Comparison of ENCODE assay signal across 1 cellular context in the genomic region with DNA sequence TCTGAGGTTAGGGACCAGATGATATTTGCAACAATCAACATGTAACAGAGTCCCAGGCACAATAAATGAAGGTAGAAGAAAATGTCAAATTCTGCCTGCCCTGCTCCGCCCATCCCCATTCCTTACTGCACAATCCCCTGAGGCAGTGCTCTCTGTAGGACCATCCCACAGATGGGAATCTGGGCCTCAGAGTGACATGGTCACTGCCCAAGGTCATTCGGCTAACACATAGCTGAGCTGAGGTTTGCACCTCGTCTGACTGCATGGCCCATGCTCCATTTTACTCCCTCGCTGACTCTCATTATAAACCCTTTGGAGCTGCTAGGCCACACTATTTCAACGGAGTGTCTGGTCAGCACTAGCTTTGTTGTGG.
TF ChIP-seq lines count a peak whose summit lies in the region.

No MANE protein-coding gene starts in this region.

TF ChIP-seq in HepG2, 621 proteins besides CTCF, POLR2A, EP300 and RAD21 (continues in another document):
- TF ChIP-seq, protein P1, sequence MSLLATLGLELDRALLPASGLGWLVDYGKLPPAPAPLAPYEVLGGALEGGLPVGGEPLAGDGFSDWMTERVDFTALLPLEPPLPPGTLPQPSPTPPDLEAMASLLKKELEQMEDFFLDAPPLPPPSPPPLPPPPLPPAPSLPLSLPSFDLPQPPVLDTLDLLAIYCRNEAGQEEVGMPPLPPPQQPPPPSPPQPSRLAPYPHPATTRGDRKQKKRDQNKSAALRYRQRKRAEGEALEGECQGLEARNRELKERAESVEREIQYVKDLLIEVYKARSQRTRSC (CRISPR knock-in tag; IDR thresholded peaks at IDR 0.05; ENCODE audit: low read depth): no peak
- TF ChIP-seq CREB1 (IDR thresholded peaks at IDR 0.05) (no peak), CREB1 (CRISPR knock-in tag; IDR thresholded peaks at IDR 0.05) (no peak), ZNF256 (CRISPR knock-in tag; conservative IDR thresholded peaks at IDR 0.05) (0 out of 2 replicates have a peak, but pooled peaks have one; percentile 4), PAF1 (CRISPR knock-in tag; IDR thresholded peaks at IDR 0.05) (no peak), NRL (CRISPR knock-in tag; IDR thresholded peaks at IDR 0.05; ENCODE audit: borderline replicate concordance) (0 out of 2 replicates have a peak, but pooled peaks have one; percentile 30), NPAS2 (CRISPR knock-in tag; IDR thresholded peaks at IDR 0.05; ENCODE audit: borderline replicate concordance) (no peak), ZSCAN25 (CRISPR knock-in tag; IDR thresholded peaks at IDR 0.05) (no peak), PHF20 (CRISPR knock-in tag; IDR thresholded peaks at IDR 0.05) (0 out of 2 replicates have a peak, but pooled peaks have one; percentile 4), ZFP37 (CRISPR knock-in tag; IDR thresholded peaks at IDR 0.05; ENCODE audit: borderline replicate concordance) (no peak), ZNF782 (CRISPR knock-in tag; IDR thresholded peaks at IDR 0.05; ENCODE audit: borderline replicate concordance) (no peak), FOSL2 (CRISPR knock-in tag; IDR thresholded peaks at IDR 0.05) (no peak), HDAC1 (CRISPR knock-in tag; IDR thresholded peaks at IDR 0.05) (no peak), ZNF263 (CRISPR knock-in tag; IDR thresholded peaks at IDR 0.05) (0 out of 2 replicates have a peak, but pooled peaks have one; percentile 5), ZNF879 (CRISPR knock-in tag; IDR thresholded peaks at IDR 0.05) (0 out of 2 replicates have a peak, but pooled peaks have one; percentile 9), MEIS2 (CRISPR knock-in tag; IDR thresholded peaks at IDR 0.05) (0 out of 2 replicates have a peak, but pooled peaks have one; percentile 51), ZFP90 (CRISPR knock-in tag; IDR thresholded peaks at IDR 0.05; ENCODE audit: borderline replicate concordance) (0 out of 2 replicates have a peak, but pooled peaks have one; percentile 19), ZNF264 (CRISPR knock-in tag; IDR thresholded peaks at IDR 0.05) (peak; percentile 32; the same call in 1 of the 2 replicates), ZNF724P (CRISPR knock-in tag; IDR thresholded peaks at IDR 0.05; ENCODE audit: borderline replicate concordance) (0 out of 2 replicates have a peak, but pooled peaks have one; percentile 6), ZFY (CRISPR knock-in tag; IDR thresholded peaks at IDR 0.05) (0 out of 2 replicates have a peak, but pooled peaks have one; percentile 40), HOXA3 (CRISPR knock-in tag; IDR thresholded peaks at IDR 0.05) (0 out of 2 replicates have a peak, but pooled peaks have one; percentile 9), SRF (IDR thresholded peaks at IDR 0.05; ENCODE audit: low read depth, low read length) (no peak), RAD51 (IDR thresholded peaks at IDR 0.05; ENCODE audit: borderline replicate concordance) (0 out of 2 replicates have a peak, but pooled peaks have one; percentile 1), RFXANK (CRISPR knock-in tag; IDR thresholded peaks at IDR 0.05) (no peak), ZNF629 (CRISPR knock-in tag; conservative IDR thresholded peaks at IDR 0.05) (peak; percentile 12; the same call in 1 of the 2 replicates), ATF7-NPFF (CRISPR knock-in tag; IDR thresholded peaks at IDR 0.05; ENCODE audit: low read depth) (0 out of 2 replicates have a peak, but pooled peaks have one; percentile 34), ZNF891 (CRISPR knock-in tag; IDR thresholded peaks at IDR 0.05) (0 out of 2 replicates have a peak, but pooled peaks have one; percentile 42), ISX (CRISPR knock-in tag; conservative IDR thresholded peaks at IDR 0.05) (0 out of 2 replicates have a peak, but pooled peaks have one; percentile 6), KMT2B (CRISPR knock-in tag; IDR thresholded peaks at IDR 0.05) (no peak)
- TF ChIP-seq, protein P2, sequence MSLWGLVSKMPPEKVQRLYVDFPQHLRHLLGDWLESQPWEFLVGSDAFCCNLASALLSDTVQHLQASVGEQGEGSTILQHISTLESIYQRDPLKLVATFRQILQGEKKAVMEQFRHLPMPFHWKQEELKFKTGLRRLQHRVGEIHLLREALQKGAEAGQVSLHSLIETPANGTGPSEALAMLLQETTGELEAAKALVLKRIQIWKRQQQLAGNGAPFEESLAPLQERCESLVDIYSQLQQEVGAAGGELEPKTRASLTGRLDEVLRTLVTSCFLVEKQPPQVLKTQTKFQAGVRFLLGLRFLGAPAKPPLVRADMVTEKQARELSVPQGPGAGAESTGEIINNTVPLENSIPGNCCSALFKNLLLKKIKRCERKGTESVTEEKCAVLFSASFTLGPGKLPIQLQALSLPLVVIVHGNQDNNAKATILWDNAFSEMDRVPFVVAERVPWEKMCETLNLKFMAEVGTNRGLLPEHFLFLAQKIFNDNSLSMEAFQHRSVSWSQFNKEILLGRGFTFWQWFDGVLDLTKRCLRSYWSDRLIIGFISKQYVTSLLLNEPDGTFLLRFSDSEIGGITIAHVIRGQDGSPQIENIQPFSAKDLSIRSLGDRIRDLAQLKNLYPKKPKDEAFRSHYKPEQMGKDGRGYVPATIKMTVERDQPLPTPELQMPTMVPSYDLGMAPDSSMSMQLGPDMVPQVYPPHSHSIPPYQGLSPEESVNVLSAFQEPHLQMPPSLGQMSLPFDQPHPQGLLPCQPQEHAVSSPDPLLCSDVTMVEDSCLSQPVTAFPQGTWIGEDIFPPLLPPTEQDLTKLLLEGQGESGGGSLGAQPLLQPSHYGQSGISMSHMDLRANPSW (CRISPR knock-in tag; IDR thresholded peaks at IDR 0.05; ENCODE audit: borderline replicate concordance): 0 out of 2 replicates have a peak, but pooled peaks have one; percentile 37
- TF ChIP-seq, protein P3, sequence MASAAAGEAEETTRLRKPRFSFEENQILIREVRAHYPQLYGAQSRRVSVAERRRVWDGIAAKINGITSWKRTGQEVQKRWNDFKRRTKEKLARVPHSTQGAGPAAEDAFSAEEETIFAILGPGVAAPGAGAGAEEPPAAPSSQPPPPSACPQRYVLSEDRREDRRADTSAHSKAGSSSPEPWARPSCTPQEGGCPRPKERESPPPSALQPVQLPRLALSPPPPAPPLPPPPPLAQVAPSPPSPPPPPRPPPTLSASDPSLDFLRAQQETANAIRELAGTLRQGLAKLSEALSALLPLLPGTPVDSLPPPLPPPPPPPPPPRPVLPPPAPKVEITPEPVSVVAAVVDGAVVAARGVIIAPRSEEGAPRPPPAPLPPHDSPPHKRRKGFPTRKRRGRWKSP (CRISPR knock-in tag; IDR thresholded peaks at IDR 0.05): no peak
- TF ChIP-seq, protein P4, sequence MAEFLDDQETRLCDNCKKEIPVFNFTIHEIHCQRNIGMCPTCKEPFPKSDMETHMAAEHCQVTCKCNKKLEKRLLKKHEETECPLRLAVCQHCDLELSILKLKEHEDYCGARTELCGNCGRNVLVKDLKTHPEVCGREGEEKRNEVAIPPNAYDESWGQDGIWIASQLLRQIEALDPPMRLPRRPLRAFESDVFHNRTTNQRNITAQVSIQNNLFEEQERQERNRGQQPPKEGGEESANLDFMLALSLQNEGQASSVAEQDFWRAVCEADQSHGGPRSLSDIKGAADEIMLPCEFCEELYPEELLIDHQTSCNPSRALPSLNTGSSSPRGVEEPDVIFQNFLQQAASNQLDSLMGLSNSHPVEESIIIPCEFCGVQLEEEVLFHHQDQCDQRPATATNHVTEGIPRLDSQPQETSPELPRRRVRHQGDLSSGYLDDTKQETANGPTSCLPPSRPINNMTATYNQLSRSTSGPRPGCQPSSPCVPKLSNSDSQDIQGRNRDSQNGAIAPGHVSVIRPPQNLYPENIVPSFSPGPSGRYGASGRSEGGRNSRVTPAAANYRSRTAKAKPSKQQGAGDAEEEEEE (CRISPR knock-in tag; IDR thresholded peaks at IDR 0.05; ENCODE audit: borderline replicate concordance): no peak
- TF ChIP-seq, protein P5, sequence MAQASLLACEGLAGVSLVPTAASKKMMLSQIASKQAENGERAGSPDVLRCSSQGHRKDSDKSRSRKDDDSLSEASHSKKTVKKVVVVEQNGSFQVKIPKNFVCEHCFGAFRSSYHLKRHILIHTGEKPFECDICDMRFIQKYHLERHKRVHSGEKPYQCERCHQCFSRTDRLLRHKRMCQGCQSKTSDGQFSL (CRISPR knock-in tag; IDR thresholded peaks at IDR 0.05): 0 out of 2 replicates have a peak, but pooled peaks have one; percentile 46
- TF ChIP-seq, protein P6, sequence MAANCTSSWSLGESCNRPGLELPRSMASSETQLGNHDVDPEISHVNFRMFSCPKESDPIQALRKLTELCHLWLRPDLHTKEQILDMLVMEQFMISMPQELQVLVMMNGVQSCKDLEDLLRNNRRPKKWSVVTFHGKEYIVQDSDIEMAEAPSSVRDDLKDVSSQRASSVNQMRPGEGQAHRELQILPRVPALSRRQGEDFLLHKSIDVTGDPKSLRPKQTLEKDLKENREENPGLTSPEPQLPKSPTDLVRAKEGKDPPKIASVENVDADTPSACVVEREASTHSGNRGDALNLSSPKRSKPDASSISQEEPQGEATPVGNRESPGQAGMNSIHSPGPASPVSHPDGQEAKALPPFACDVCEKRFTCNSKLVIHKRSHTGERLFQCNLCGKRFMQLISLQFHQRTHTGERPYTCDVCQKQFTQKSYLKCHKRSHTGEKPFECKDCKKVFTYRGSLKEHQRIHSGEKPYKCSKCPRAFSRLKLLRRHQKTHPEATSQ (CRISPR knock-in tag; IDR thresholded peaks at IDR 0.05; ENCODE audit: borderline replicate concordance): no peak
- TF ChIP-seq, protein P7, sequence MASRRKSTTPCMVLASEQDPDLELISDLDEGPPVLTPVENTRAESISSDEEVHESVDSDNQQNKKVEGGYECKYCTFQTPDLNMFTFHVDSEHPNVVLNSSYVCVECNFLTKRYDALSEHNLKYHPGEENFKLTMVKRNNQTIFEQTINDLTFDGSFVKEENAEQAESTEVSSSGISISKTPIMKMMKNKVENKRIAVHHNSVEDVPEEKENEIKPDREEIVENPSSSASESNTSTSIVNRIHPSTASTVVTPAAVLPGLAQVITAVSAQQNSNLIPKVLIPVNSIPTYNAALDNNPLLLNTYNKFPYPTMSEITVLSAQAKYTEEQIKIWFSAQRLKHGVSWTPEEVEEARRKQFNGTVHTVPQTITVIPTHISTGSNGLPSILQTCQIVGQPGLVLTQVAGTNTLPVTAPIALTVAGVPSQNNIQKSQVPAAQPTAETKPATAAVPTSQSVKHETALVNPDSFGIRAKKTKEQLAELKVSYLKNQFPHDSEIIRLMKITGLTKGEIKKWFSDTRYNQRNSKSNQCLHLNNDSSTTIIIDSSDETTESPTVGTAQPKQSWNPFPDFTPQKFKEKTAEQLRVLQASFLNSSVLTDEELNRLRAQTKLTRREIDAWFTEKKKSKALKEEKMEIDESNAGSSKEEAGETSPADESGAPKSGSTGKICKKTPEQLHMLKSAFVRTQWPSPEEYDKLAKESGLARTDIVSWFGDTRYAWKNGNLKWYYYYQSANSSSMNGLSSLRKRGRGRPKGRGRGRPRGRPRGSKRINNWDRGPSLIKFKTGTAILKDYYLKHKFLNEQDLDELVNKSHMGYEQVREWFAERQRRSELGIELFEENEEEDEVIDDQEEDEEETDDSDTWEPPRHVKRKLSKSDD (CRISPR knock-in tag; IDR thresholded peaks at IDR 0.05; ENCODE audit: low read depth): 0 out of 2 replicates have a peak, but pooled peaks have one; percentile 15
- TF ChIP-seq, protein P8, sequence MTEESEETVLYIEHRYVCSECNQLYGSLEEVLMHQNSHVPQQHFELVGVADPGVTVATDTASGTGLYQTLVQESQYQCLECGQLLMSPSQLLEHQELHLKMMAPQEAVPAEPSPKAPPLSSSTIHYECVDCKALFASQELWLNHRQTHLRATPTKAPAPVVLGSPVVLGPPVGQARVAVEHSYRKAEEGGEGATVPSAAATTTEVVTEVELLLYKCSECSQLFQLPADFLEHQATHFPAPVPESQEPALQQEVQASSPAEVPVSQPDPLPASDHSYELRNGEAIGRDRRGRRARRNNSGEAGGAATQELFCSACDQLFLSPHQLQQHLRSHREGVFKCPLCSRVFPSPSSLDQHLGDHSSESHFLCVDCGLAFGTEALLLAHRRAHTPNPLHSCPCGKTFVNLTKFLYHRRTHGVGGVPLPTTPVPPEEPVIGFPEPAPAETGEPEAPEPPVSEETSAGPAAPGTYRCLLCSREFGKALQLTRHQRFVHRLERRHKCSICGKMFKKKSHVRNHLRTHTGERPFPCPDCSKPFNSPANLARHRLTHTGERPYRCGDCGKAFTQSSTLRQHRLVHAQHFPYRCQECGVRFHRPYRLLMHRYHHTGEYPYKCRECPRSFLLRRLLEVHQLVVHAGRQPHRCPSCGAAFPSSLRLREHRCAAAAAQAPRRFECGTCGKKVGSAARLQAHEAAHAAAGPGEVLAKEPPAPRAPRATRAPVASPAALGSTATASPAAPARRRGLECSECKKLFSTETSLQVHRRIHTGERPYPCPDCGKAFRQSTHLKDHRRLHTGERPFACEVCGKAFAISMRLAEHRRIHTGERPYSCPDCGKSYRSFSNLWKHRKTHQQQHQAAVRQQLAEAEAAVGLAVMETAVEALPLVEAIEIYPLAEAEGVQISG (CRISPR knock-in tag; IDR thresholded peaks at IDR 0.05): peak; percentile 0; the same call in 1 of the 2 replicates
- TF ChIP-seq, protein P9, sequence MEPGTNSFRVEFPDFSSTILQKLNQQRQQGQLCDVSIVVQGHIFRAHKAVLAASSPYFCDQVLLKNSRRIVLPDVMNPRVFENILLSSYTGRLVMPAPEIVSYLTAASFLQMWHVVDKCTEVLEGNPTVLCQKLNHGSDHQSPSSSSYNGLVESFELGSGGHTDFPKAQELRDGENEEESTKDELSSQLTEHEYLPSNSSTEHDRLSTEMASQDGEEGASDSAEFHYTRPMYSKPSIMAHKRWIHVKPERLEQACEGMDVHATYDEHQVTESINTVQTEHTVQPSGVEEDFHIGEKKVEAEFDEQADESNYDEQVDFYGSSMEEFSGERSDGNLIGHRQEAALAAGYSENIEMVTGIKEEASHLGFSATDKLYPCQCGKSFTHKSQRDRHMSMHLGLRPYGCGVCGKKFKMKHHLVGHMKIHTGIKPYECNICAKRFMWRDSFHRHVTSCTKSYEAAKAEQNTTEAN (CRISPR knock-in tag; conservative IDR thresholded peaks at IDR 0.05): 0 out of 2 replicates have a peak, but pooled peaks have one; percentile 2
- TF ChIP-seq, protein P10, sequence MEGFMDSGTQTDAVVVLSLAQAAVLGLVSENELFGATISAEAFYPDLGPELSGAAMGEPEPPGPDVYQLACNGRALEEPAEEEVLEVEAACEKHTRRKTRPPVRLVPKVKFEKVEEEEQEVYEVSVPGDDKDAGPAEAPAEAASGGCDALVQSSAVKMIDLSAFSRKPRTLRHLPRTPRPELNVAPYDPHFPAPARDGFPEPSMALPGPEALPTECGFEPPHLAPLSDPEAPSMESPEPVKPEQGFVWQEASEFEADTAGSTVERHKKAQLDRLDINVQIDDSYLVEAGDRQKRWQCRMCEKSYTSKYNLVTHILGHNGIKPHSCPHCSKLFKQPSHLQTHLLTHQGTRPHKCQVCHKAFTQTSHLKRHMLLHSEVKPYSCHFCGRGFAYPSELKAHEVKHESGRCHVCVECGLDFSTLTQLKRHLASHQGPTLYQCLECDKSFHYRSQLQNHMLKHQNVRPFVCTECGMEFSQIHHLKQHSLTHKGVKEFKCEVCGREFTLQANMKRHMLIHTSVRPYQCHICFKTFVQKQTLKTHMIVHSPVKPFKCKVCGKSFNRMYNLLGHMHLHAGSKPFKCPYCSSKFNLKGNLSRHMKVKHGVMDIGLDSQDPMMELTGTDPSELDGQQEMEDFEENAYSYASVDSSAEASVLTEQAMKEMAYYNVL (CRISPR knock-in tag; IDR thresholded peaks at IDR 0.05; ENCODE audit: borderline replicate concordance): no peak
- TF ChIP-seq, protein P11, sequence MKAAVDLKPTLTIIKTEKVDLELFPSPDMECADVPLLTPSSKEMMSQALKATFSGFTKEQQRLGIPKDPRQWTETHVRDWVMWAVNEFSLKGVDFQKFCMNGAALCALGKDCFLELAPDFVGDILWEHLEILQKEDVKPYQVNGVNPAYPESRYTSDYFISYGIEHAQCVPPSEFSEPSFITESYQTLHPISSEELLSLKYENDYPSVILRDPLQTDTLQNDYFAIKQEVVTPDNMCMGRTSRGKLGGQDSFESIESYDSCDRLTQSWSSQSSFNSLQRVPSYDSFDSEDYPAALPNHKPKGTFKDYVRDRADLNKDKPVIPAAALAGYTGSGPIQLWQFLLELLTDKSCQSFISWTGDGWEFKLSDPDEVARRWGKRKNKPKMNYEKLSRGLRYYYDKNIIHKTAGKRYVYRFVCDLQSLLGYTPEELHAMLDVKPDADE (CRISPR knock-in tag; IDR thresholded peaks at IDR 0.05): no peak
